1 cellular context compared by ENCODE assay signal in genomic region chr12:122985590-122986257, GRCh38.
TF ChIP-seq lines count a peak whose summit lies in the region.

No MANE protein-coding gene starts in this region.

TF ChIP-seq in HepG2, 621 proteins besides CTCF, POLR2A, EP300 and RAD21:
- no peak for TF ChIP-seq SP2 (CRISPR knock-in tag; IDR thresholded peaks at IDR 0.05)
- no peak for TF ChIP-seq ZNF430 (CRISPR knock-in tag; IDR thresholded peaks at IDR 0.05)
- TF ChIP-seq PRMT3 (CRISPR knock-in tag; IDR thresholded peaks at IDR 0.05; ENCODE audit: borderline replicate concordance, low read depth) = no peak
- no peak for TF ChIP-seq ZNF142 (CRISPR knock-in tag; IDR thresholded peaks at IDR 0.05)
- no peak for TF ChIP-seq ZNF850 (CRISPR knock-in tag; conservative IDR thresholded peaks at IDR 0.05)
- TF ChIP-seq E2F5 (CRISPR knock-in tag; conservative IDR thresholded peaks at IDR 0.05) = no peak
- no peak for TF ChIP-seq ADNP (CRISPR knock-in tag; IDR thresholded peaks at IDR 0.05)
- no peak for TF ChIP-seq NONO (IDR thresholded peaks at IDR 0.05)
- no peak for TF ChIP-seq NONO (CRISPR knock-in tag; conservative IDR thresholded peaks at IDR 0.05)
- TF ChIP-seq IRX3 (CRISPR knock-in tag; IDR thresholded peaks at IDR 0.05; ENCODE audit: borderline replicate concordance, low read depth) = no peak
- TF ChIP-seq POLR2G (IDR thresholded peaks at IDR 0.05; ENCODE audit: low read depth, low read length) = no peak
- TF ChIP-seq BRF2 (CRISPR knock-in tag; IDR thresholded peaks at IDR 0.05) = no peak
- no peak for TF ChIP-seq ZNF607 (CRISPR knock-in tag; IDR thresholded peaks at IDR 0.05; ENCODE audit: borderline replicate concordance)
- TF ChIP-seq IKZF4 (CRISPR knock-in tag; IDR thresholded peaks at IDR 0.05; ENCODE audit: borderline replicate concordance, low read depth, not compliant biosample characterization) = no peak
- TF ChIP-seq ZNF326 (CRISPR knock-in tag; IDR thresholded peaks at IDR 0.05; ENCODE audit: borderline replicate concordance) = no peak
